Comparison of ENCODE assay signal across 19 cellular contexts in genomic region chr13:62837895-62838294, GRCh38.
"Had no signal": no experiment of that assay in that cellular context is flagged by ENCODE, and none has a peak within 500 bp of the region (broad histone marks: within the 10 kb centered on the region; RNA-seq: fewer than 3 reads in every experiment).

No MANE protein-coding gene starts in this region.

- H3K4me1 Mint-ChIP-seq: stimulated activated memory B cell treated with anti-CD40 and anti-IgM and Interleukin-4, amounts not matched to agents 10 μg/mL and 1 μg/mL and 100 μg/mL, for 72 hours had no signal

- H3K27me3 Mint-ChIP-seq: natural killer cell treated with Interleukin-12 subunit alpha and Interleukin-12 subunit beta and Interleukin-15 and Interleukin-18, amount 100 ng/mL, for 72 hours; stimulated activated memory B cell treated with anti-CD40 and anti-IgM and Interleukin-4, amounts not matched to agents 10 μg/mL and 1 μg/mL and 100 μg/mL, for 72 hours had no signal

- DNase-seq: activated CD4-positive, alpha-beta T cell treated with anti-CD3 and anti-CD28 coated beads, Interleukin-2, amount 50 U/mL, for 4 hours; activated naive CD4-positive, alpha-beta T cell treated with anti-CD3 and anti-CD28 coated beads, Interleukin-2, amount 50 U/mL, for 16 hours; activated T-cell treated with anti-CD3 and anti-CD28 coated beads, Interleukin-2, amount 50 U/mL, for 1 hour; amygdala; colonic mucosa; effector CD4-positive, alpha-beta T cell; foreskin melanocyte; head of caudate nucleus; mammary epithelial cell; mucosa of descending colon; nucleus accumbens; right cardiac atrium; transverse colon had no signal

- ATAC-seq: activated CD4-positive, CD25-positive, alpha-beta regulatory T cell treated with anti-CD3 and anti-CD28 coated beads, Interleukin-2, amount 50 U/mL, for 24 hours; left lobe of liver; mucosa of descending colon; natural killer cell treated with Interleukin-12 subunit alpha and Interleukin-12 subunit beta and Interleukin-15 and Interleukin-18, amount 100 ng/mL, for 72 hours; right cardiac atrium; stimulated activated memory B cell treated with anti-CD40 and anti-IgM and Interleukin-4, amounts not matched to agents 10 μg/mL and 1 μg/mL and 100 μg/mL, for 72 hours had no signal

- H3K36me3 ChIP-seq: cardiac muscle cell, colonic mucosa, transverse colon had no signal

- H3K36me3 Mint-ChIP-seq: stimulated activated memory B cell treated with anti-CD40 and anti-IgM and Interleukin-4, amounts not matched to agents 10 μg/mL and 1 μg/mL and 100 μg/mL, for 72 hours had no signal

- H3K4me1 ChIP-seq: colonic mucosa, transverse colon had no signal

- H3K27ac Mint-ChIP-seq: natural killer cell treated with Interleukin-12 subunit alpha and Interleukin-12 subunit beta and Interleukin-15 and Interleukin-18, amount 100 ng/mL, for 72 hours; stimulated activated memory B cell treated with anti-CD40 and anti-IgM and Interleukin-4, amounts not matched to agents 10 μg/mL and 1 μg/mL and 100 μg/mL, for 72 hours had no signal

- H3K4me3 ChIP-seq: cardiac muscle cell, colonic mucosa, mucosa of descending colon, transverse colon had no signal

- H3K27ac ChIP-seq: cardiac muscle cell, colonic mucosa, epithelial cell of prostate, transverse colon had no signal

- H3K4me3 Mint-ChIP-seq: natural killer cell treated with Interleukin-12 subunit alpha and Interleukin-12 subunit beta and Interleukin-15 and Interleukin-18, amount 100 ng/mL, for 72 hours; stimulated activated memory B cell treated with anti-CD40 and anti-IgM and Interleukin-4, amounts not matched to agents 10 μg/mL and 1 μg/mL and 100 μg/mL, for 72 hours had no signal

- H3K9me3 Mint-ChIP-seq: natural killer cell treated with Interleukin-12 subunit alpha and Interleukin-12 subunit beta and Interleukin-15 and Interleukin-18, amount 100 ng/mL, for 72 hours had no signal

- H3K27me3 ChIP-seq: cardiac muscle cell, colonic mucosa, transverse colon had no signal

- H3K9me3 ChIP-seq: colonic mucosa, transverse colon had no signal
